In genomic region chr1:156676450-156676819, GRCh38 we compare ENCODE assay signal across 1 cellular context.
TF ChIP-seq lines count a peak whose summit lies in the region.

No MANE protein-coding gene starts in this region.

TF ChIP-seq in GM23338, 12 proteins besides CTCF, POLR2A, EP300 and RAD21 (continued from another document):
- TF ChIP-seq ZNF462 (CRISPR knock-in tag; IDR thresholded peaks at IDR 0.05), result no peak
- TF ChIP-seq ZNF114 (CRISPR knock-in tag; IDR thresholded peaks at IDR 0.05), result no peak
- TF ChIP-seq EZH2 (IDR thresholded peaks at IDR 0.05; ENCODE audit: low read depth, unreplicated experiment), result no peak
- no peak for TF ChIP-seq ETS1 (IDR thresholded peaks at IDR 0.05)
- TF ChIP-seq, protein P1, sequence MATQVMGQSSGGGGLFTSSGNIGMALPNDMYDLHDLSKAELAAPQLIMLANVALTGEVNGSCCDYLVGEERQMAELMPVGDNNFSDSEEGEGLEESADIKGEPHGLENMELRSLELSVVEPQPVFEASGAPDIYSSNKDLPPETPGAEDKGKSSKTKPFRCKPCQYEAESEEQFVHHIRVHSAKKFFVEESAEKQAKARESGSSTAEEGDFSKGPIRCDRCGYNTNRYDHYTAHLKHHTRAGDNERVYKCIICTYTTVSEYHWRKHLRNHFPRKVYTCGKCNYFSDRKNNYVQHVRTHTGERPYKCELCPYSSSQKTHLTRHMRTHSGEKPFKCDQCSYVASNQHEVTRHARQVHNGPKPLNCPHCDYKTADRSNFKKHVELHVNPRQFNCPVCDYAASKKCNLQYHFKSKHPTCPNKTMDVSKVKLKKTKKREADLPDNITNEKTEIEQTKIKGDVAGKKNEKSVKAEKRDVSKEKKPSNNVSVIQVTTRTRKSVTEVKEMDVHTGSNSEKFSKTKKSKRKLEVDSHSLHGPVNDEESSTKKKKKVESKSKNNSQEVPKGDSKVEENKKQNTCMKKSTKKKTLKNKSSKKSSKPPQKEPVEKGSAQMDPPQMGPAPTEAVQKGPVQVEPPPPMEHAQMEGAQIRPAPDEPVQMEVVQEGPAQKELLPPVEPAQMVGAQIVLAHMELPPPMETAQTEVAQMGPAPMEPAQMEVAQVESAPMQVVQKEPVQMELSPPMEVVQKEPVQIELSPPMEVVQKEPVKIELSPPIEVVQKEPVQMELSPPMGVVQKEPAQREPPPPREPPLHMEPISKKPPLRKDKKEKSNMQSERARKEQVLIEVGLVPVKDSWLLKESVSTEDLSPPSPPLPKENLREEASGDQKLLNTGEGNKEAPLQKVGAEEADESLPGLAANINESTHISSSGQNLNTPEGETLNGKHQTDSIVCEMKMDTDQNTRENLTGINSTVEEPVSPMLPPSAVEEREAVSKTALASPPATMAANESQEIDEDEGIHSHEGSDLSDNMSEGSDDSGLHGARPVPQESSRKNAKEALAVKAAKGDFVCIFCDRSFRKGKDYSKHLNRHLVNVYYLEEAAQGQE (IDR thresholded peaks at IDR 0.05; ENCODE audit: unreplicated experiment), result no peak
- no peak for TF ChIP-seq JUNB (IDR thresholded peaks at IDR 0.05; ENCODE audit: unreplicated experiment)
